Comparison of ENCODE assay signal across 22 cellular contexts in genomic region chr4:57668621-57669020, GRCh38.
DNase-seq lines count a peak whose midpoint lies in the region; ATAC-seq and TF ChIP-seq lines count a peak whose summit lies in the region.
"Had no signal": no experiment of that assay in that cellular context is flagged by ENCODE, and none has a peak within 500 bp of the region (broad histone marks: within the 10 kb centered on the region; RNA-seq: fewer than 3 reads in every experiment).

No MANE protein-coding gene starts in this region.

- TF ChIP-seq CTCF in GM23338 (conservative IDR thresholded peaks at IDR 0.05; ENCODE audit: low read depth in 2 of 2) (no peak), endothelial cell (IDR thresholded peaks at IDR 0.05; ENCODE audit: unreplicated experiment) (no peak), hepatocyte (IDR thresholded peaks at IDR 0.05; ENCODE audit: poor library complexity) (no peak), endodermal cell (conservative IDR thresholded peaks at IDR 0.05) (no peak), prostate gland (IDR thresholded peaks at IDR 0.05) (no peak)

- H3K4me3 ChIP-seq in GM23338 (no peak overlapping the region), hepatocyte (no peak overlapping the region), mesodermal cell (ENCODE audit: extremely low read depth, insufficient read depth, low read length, poor library complexity, severe bottlenecking) (no peak overlapping the region), endodermal cell (ENCODE audit: low read length) (no peak overlapping the region), prostate gland (no peak overlapping the region)
- H3K4me3 ChIP-seq: BLaER1, GM12878 had no signal

- H3K36me3 ChIP-seq in GM23338 (ENCODE audit: insufficient read depth) (no peaks in the 10 kb centered on the region), hepatocyte (replicated peaks; ENCODE audit: insufficient read depth, low read depth) (no peaks in the 10 kb centered on the region), mesodermal cell (ENCODE audit: control insufficient read depth, insufficient read depth, low read length) (no peaks in the 10 kb centered on the region), endodermal cell (ENCODE audit: control insufficient read depth, insufficient read depth, low read length) (no peaks in the 10 kb centered on the region), prostate gland (no peaks in the 10 kb centered on the region)
- H3K36me3 ChIP-seq: BLaER1 had no signal

- H4K20me1 ChIP-seq in GM23338 (replicated peaks; ENCODE audit: insufficient read depth) (no peaks in the 10 kb centered on the region), hepatocyte (ENCODE audit: insufficient read depth, poor library complexity, severe bottlenecking) (no peaks in the 10 kb centered on the region)
- H4K20me1 ChIP-seq: BLaER1 had no signal

- H3K4me2 ChIP-seq in GM23338 (no peak overlapping the region), hepatocyte (no peak overlapping the region)
- H3K4me2 ChIP-seq: BLaER1 had no signal

- H3K9ac ChIP-seq in endodermal cell (ENCODE audit: extremely low read depth, low read length, poor library complexity, severe bottlenecking), result no peak overlapping the region
- H3K9ac ChIP-seq: BLaER1 had no signal

- H3K27ac Mint-ChIP-seq in GM23338 (no peak overlapping the region), endothelial cell (ENCODE audit: unreplicated experiment) (peak overlapping the region; percentile 58), endodermal cell (no peak overlapping the region)
- H3K27ac Mint-ChIP-seq: B cell; CD4-positive, CD25-positive, alpha-beta regulatory T cell; CD8-positive, alpha-beta T cell had no signal

- DNase-seq in GM23338 (ENCODE audit: low spot score) (peak; percentile 1), endothelial cell (ENCODE audit: low spot score) (peak; percentile 10), hepatocyte (ENCODE audit: low spot score) (peak; percentile 28), endodermal cell (no peak), prostate gland (ENCODE audit: low spot score) (no peak), T-helper 1 cell (no peak)
- no peak for DNase-seq in activated CD8-positive, alpha-beta memory T cell treated with anti-CD3 and anti-CD28 coated beads, Interleukin-2, amount 50 U/mL, for 48 hours
- DNase-seq: Caco-2; CD4-positive, CD25-positive, alpha-beta regulatory T cell; CD8-positive, alpha-beta T cell; DMS 273 treated with DMSO at 0.1 percent for 48 hours; DMS79; EL; GDM1; GOT3; HCEC 1CT had no signal

- H3K4me3 Mint-ChIP-seq in GM23338, result no peak overlapping the region
- no peak overlapping the region for H3K4me3 Mint-ChIP-seq in endothelial cell (ENCODE audit: unreplicated experiment)
- no peak overlapping the region for H3K4me3 Mint-ChIP-seq in endodermal cell
- H3K4me3 Mint-ChIP-seq: B cell; CD4-positive, CD25-positive, alpha-beta regulatory T cell; CD8-positive, alpha-beta T cell had no signal

- H3K9me3 ChIP-seq in hepatocyte (ENCODE audit: low read depth), result no peaks in the 10 kb centered on the region
- H3K9me3 ChIP-seq in mesodermal cell (ENCODE audit: control insufficient read depth, low read length), result no peaks in the 10 kb centered on the region
- no peaks in the 10 kb centered on the region for H3K9me3 ChIP-seq in endodermal cell (ENCODE audit: control insufficient read depth, low read length)
- H3K9me3 ChIP-seq in prostate gland, result no peaks in the 10 kb centered on the region
- H3K9me3 ChIP-seq: BLaER1, Caco-2 had no signal

- H2AFZ ChIP-seq in GM23338, result peak overlapping the region; percentile 63; the same call in 1 of the 2 replicates
- H2AFZ ChIP-seq in hepatocyte, result no peak overlapping the region

- H3K9me2 ChIP-seq in GM23338 (ENCODE audit: insufficient read depth) (peaks cover 4% of the 10 kb centered on the region; the same call in 1 of the 2 replicates), hepatocyte (replicated peaks; ENCODE audit: insufficient read depth) (no peaks in the 10 kb centered on the region)

- H3K27me3 Mint-ChIP-seq in GM23338 (ENCODE audit: insufficient read depth, low read depth, poor library complexity), result no peaks in the 10 kb centered on the region
- peaks cover 3% of the 10 kb centered on the region for H3K27me3 Mint-ChIP-seq in endothelial cell (ENCODE audit: unreplicated experiment)
- no peaks in the 10 kb centered on the region for H3K27me3 Mint-ChIP-seq in endodermal cell (ENCODE audit: insufficient read depth)
- H3K27me3 Mint-ChIP-seq: B cell; CD4-positive, CD25-positive, alpha-beta regulatory T cell had no signal

- ATAC-seq in GM23338, result no peak
- ATAC-seq: CD8-positive, alpha-beta T cell; GM12878 had no signal

- no peaks in the 10 kb centered on the region for H3F3A ChIP-seq in GM23338 (replicated peaks; ENCODE audit: low read depth)

- H3K4me1 ChIP-seq in GM23338 (ENCODE audit: insufficient read depth) (no peaks in the 10 kb centered on the region), hepatocyte (ENCODE audit: insufficient read depth) (no peaks in the 10 kb centered on the region), mesodermal cell (ENCODE audit: control insufficient read depth, insufficient read depth, low read length, poor library complexity, severe bottlenecking) (no peaks in the 10 kb centered on the region), endodermal cell (ENCODE audit: control insufficient read depth, insufficient read depth, low read length) (no peaks in the 10 kb centered on the region), prostate gland (replicated peaks) (no peaks in the 10 kb centered on the region)
- H3K4me1 ChIP-seq: BLaER1, Caco-2 had no signal

- H3K27ac ChIP-seq in GM23338 (ENCODE audit: low read depth) (no peak overlapping the region), hepatocyte (peak overlapping the region; percentile 38), mesodermal cell (ENCODE audit: low read depth, low read length, severe bottlenecking) (peak overlapping the region; percentile 2), endodermal cell (ENCODE audit: low read depth, low read length) (no peak overlapping the region), prostate gland (no peak overlapping the region)
- H3K27ac ChIP-seq: 22Rv1, BLaER1, C4-2B had no signal

- no peaks in the 10 kb centered on the region for H3K36me3 Mint-ChIP-seq in GM23338 (ENCODE audit: low read depth)
- no peaks in the 10 kb centered on the region for H3K36me3 Mint-ChIP-seq in endothelial cell (ENCODE audit: low read depth, unreplicated experiment)
- H3K36me3 Mint-ChIP-seq in endodermal cell (ENCODE audit: low read depth), result no peaks in the 10 kb centered on the region
- H3K36me3 Mint-ChIP-seq: CD4-positive, CD25-positive, alpha-beta regulatory T cell; CD8-positive, alpha-beta T cell had no signal

- H3K79me2 ChIP-seq in GM23338 (replicated peaks; ENCODE audit: insufficient read depth), result no peaks in the 10 kb centered on the region
- no peaks in the 10 kb centered on the region for H3K79me2 ChIP-seq in hepatocyte

- TF ChIP-seq POLR2A in prostate gland (IDR thresholded peaks at IDR 0.05), result no peak

- whole genome bisulfite sequencing in hepatocyte (ENCODE audit: low lambda C conversion rate, missing lambda C conversion rate), result 60% methylated on average over 2 of the region's 2 CpGs
- WGBS in mesodermal cell (ENCODE audit: insufficient coverage in 2 of 2), 2 experiments, result 80 to 87% methylated on average over 1 to 2 of the region's 2 CpGs
- 69 to 84% methylated on average over 2 of the region's 2 CpGs for WGBS in endodermal cell (ENCODE audit: insufficient coverage in 1 of 2, insufficient read length in 1 of 2), 2 experiments
- WGBS in prostate gland, result 33% methylated on average over 2 of the region's 2 CpGs

- H3K27me3 ChIP-seq in GM23338 (ENCODE audit: insufficient read depth) (no peaks in the 10 kb centered on the region), hepatocyte (no peaks in the 10 kb centered on the region), endodermal cell (ENCODE audit: control insufficient read depth, insufficient read depth, low read length, poor library complexity, severe bottlenecking) (no peaks in the 10 kb centered on the region), prostate gland (replicated peaks; ENCODE audit: insufficient read depth) (no peaks in the 10 kb centered on the region)
- H3K27me3 ChIP-seq: BLaER1 had no signal

- H3K4me1 Mint-ChIP-seq in GM23338 (no peaks in the 10 kb centered on the region), endothelial cell (ENCODE audit: unreplicated experiment) (peaks cover 14% of the 10 kb centered on the region), endodermal cell (peaks cover 3% of the 10 kb centered on the region)
- H3K4me1 Mint-ChIP-seq: B cell; CD4-positive, CD25-positive, alpha-beta regulatory T cell had no signal

- H3K9me3 Mint-ChIP-seq in GM23338 (no peaks in the 10 kb centered on the region), endothelial cell (ENCODE audit: unreplicated experiment) (no peaks in the 10 kb centered on the region), endodermal cell (no peaks in the 10 kb centered on the region)
- H3K9me3 Mint-ChIP-seq: CD8-positive, alpha-beta T cell had no signal

- intact Hi-C loops in prostate gland (cut with DNase I), result no loop called here

TF ChIP-seq in GM23338, 12 proteins besides CTCF, POLR2A, EP300 and RAD21 (continues in another document):
- TF ChIP-seq EZH2 (IDR thresholded peaks at IDR 0.05; ENCODE audit: low read depth, unreplicated experiment), result no peak
- no peak for TF ChIP-seq EZH2phosphoT487 (IDR thresholded peaks at IDR 0.05; ENCODE audit: unreplicated experiment)
- TF ChIP-seq, protein P1, sequence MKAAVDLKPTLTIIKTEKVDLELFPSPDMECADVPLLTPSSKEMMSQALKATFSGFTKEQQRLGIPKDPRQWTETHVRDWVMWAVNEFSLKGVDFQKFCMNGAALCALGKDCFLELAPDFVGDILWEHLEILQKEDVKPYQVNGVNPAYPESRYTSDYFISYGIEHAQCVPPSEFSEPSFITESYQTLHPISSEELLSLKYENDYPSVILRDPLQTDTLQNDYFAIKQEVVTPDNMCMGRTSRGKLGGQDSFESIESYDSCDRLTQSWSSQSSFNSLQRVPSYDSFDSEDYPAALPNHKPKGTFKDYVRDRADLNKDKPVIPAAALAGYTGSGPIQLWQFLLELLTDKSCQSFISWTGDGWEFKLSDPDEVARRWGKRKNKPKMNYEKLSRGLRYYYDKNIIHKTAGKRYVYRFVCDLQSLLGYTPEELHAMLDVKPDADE (IDR thresholded peaks at IDR 0.05), result no peak
- TF ChIP-seq CREB1 (CRISPR knock-in tag; IDR thresholded peaks at IDR 0.05; ENCODE audit: low read depth), result no peak
- no peak for TF ChIP-seq ZNF114 (CRISPR knock-in tag; IDR thresholded peaks at IDR 0.05)
- TF ChIP-seq JUNB (IDR thresholded peaks at IDR 0.05; ENCODE audit: unreplicated experiment), result no peak
- TF ChIP-seq STAT1 (IDR thresholded peaks at IDR 0.05; ENCODE audit: unreplicated experiment), result no peak
- no peak for TF ChIP-seq ZNF331 (CRISPR knock-in tag; IDR thresholded peaks at IDR 0.05; ENCODE audit: low read depth)
- no peak for TF ChIP-seq NANOG (IDR thresholded peaks at IDR 0.05; ENCODE audit: borderline replicate concordance)

Comparison
In these comparisons a context has a peak if more than half of its experiments do, and no peak if none do; other contexts are left out.
1. DNase-seq: peak in GM23338 (single experiment), endothelial cell (single experiment) and hepatocyte (single experiment); none in endodermal cell (single experiment), activated CD8-positive, alpha-beta memory T cell treated with anti-CD3 and anti-CD28 coated beads, Interleukin-2, amount 50 U/mL, for 48 hours (single experiment), prostate gland (single experiment) and T-helper 1 cell (0 of 5).
2. H3K27ac ChIP-seq: peak in hepatocyte (single experiment) and mesodermal cell (single experiment); none in GM23338 (single experiment), endodermal cell (single experiment) and prostate gland (0 of 2).